ENCODE assay signal across 2 cellular contexts in genomic region chr9:33719581-33720374, GRCh38.
A peak's percentile ranks its signal among the peaks of the same experiment; 100 is the strongest.
TF ChIP-seq lines count a peak whose summit lies in the region.

No MANE protein-coding gene starts in this region.

TF ChIP-seq in HCT116, 20 proteins besides CTCF, POLR2A, EP300 and RAD21:
- TF ChIP-seq SRF (IDR thresholded peaks at IDR 0.05; ENCODE audit: low read depth) (no peak), CBX3 (IDR thresholded peaks at IDR 0.05; ENCODE audit: low read depth) (0 out of 2 replicates have a peak, but pooled peaks have one; percentile 26), CEBPB (IDR thresholded peaks at IDR 0.05; ENCODE audit: low read depth) (no peak), ELF1 (IDR thresholded peaks at IDR 0.05; ENCODE audit: borderline replicate concordance, low read depth) (no peak), POLR2AphosphoS5 (IDR thresholded peaks at IDR 0.05; ENCODE audit: low read depth, low read length) (no peak), ZFX (IDR thresholded peaks at IDR 0.05) (no peak), ATF3 (IDR thresholded peaks at IDR 0.05) (no peak), EZH2phosphoT487 (IDR thresholded peaks at IDR 0.05; ENCODE audit: borderline replicate concordance) (no peak), FOSL1 (IDR thresholded peaks at IDR 0.05; ENCODE audit: low read depth) (no peak)
- TF ChIP-seq, protein P1, sequence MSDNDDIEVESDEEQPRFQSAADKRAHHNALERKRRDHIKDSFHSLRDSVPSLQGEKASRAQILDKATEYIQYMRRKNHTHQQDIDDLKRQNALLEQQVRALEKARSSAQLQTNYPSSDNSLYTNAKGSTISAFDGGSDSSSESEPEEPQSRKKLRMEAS (IDR thresholded peaks at IDR 0.05) = peak; percentile 38; the same call in 1 of the 2 replicates
- TF ChIP-seq, protein P2, sequence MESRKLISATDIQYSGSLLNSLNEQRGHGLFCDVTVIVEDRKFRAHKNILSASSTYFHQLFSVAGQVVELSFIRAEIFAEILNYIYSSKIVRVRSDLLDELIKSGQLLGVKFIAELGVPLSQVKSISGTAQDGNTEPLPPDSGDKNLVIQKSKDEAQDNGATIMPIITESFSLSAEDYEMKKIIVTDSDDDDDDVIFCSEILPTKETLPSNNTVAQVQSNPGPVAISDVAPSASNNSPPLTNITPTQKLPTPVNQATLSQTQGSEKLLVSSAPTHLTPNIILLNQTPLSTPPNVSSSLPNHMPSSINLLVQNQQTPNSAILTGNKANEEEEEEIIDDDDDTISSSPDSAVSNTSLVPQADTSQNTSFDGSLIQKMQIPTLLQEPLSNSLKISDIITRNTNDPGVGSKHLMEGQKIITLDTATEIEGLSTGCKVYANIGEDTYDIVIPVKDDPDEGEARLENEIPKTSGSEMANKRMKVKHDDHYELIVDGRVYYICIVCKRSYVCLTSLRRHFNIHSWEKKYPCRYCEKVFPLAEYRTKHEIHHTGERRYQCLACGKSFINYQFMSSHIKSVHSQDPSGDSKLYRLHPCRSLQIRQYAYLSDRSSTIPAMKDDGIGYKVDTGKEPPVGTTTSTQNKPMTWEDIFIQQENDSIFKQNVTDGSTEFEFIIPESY (IDR thresholded peaks at IDR 0.05; ENCODE audit: extremely low read depth, insufficient replicate concordance, low read length) = no peak

TF ChIP-seq in HepG2, 621 proteins besides CTCF, POLR2A, EP300 and RAD21:
- no peak for TF ChIP-seq TFE3 (CRISPR knock-in tag; IDR thresholded peaks at IDR 0.05)
- TF ChIP-seq ZNF687 (CRISPR knock-in tag; IDR thresholded peaks at IDR 0.05) = peak; percentile 49
- TF ChIP-seq, protein P1 (IDR thresholded peaks at IDR 0.05) = 0 out of 2 replicates have a peak, but pooled peaks have one; percentile 25
- TF ChIP-seq KLF6 (CRISPR knock-in tag; IDR thresholded peaks at IDR 0.05) = no peak
- peak; percentile 65 for TF ChIP-seq TFDP2 (CRISPR knock-in tag; IDR thresholded peaks at IDR 0.05)
- no peak for TF ChIP-seq DNMT3B (CRISPR knock-in tag; conservative IDR thresholded peaks at IDR 0.05)
- peak; percentile 65; the same call in 1 of the 2 replicates for TF ChIP-seq TFDP1 (CRISPR knock-in tag; IDR thresholded peaks at IDR 0.05; ENCODE audit: borderline replicate concordance)
- no peak for TF ChIP-seq SOX6 (IDR thresholded peaks at IDR 0.05)
- TF ChIP-seq SOX6 (CRISPR knock-in tag; IDR thresholded peaks at IDR 0.05) = 0 out of 2 replicates have a peak, but pooled peaks have one; percentile 18
